Comparison of ENCODE assay signal across 24 cellular contexts in the genomic region with DNA sequence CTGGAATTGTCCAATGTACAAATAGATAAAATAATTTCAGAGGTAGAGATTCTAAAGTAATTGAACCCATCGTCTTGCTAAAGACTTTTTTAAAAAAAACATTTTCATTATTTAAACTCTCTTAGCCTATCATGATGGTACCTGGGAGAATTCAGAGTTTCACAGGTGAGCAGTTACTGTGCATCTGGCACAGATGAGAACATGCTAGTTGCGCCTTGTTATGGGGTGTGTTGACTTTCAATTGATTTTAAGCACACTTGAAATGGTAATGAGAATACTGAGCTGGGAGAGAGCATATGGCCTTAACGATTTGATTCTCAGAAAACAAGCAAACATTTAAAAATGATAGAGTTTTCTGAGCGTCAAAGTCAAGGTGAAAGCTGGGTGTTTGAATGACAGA.
DNase-seq lines count a peak whose midpoint lies in the region; ATAC-seq and TF ChIP-seq lines count a peak whose summit lies in the region.
"Had no signal": no experiment of that assay in that cellular context is flagged by ENCODE, and none has a peak within 500 bp of the region (broad histone marks: within the 10 kb centered on the region; RNA-seq: fewer than 3 reads in every experiment).

No MANE protein-coding gene starts in this region.

- ATAC-seq in left ventricle myocardium superior (no peak), right lobe of liver (no peak)
- ATAC-seq: CD8-positive, alpha-beta T cell; naive thymus-derived CD8-positive, alpha-beta T cell; Panc1; stimulated activated naive CD8-positive, alpha-beta T cell treated with anti-CD3 and anti-CD28 coated beads, Interleukin-15, Interleukin-2, amounts not matched to agents 100 U/mL and 50 U/mL, for 24 hours; WTC11 had no signal

- no peaks in the 10 kb centered on the region for H3K9me3 ChIP-seq in right lobe of liver
- H3K9me3 ChIP-seq: testis had no signal

- no peaks in the 10 kb centered on the region for H3K4me1 ChIP-seq in right lobe of liver

- TF ChIP-seq POLR2A in right lobe of liver (IDR thresholded peaks at IDR 0.05): no peak

- H3K4me3 ChIP-seq in right lobe of liver: no peak overlapping the region
- H3K4me3 ChIP-seq: testis had no signal

- 46% methylated on average over 4 of the region's 4 CpGs for WGBS in right lobe of liver (ENCODE audit: insufficient coverage, low coverage, low lambda C conversion rate, missing lambda C conversion rate)

- no peak overlapping the region for H3K27ac ChIP-seq in right lobe of liver
- H3K27ac ChIP-seq: brain microvascular endothelial cell, testis had no signal

- no peaks in the 10 kb centered on the region for H3K36me3 ChIP-seq in right lobe of liver
- H3K36me3 ChIP-seq: brain microvascular endothelial cell had no signal

- intact Hi-C loops in left ventricle myocardium superior (cut with micrococcal nuclease): no loop called here
- intact Hi-C loops in right lobe of liver (cut with DNase I): no loop called here

- DNase-seq in NCI-H510A treated with DMSO at 0.1 percent for 48 hours (lab: John Stamatoyannopoulos, UW) (peak; percentile 84), NCI-H510A (lab: John Stamatoyannopoulos, UW) (no peak), NCI-H2107 treated with DMSO at 0.1 percent for 48 hours (lab: John Stamatoyannopoulos, UW; ENCODE audit: unreplicated experiment) (peak; percentile 94), NCI-H774 (lab: John Stamatoyannopoulos, UW) (peak; percentile 17), left ventricle myocardium superior (no peak), right lobe of liver (no peak), AG08395 (ENCODE audit: low spot score) (no peak), DMS114 treated with DMSO at 0.1 percent for 48 hours (lab: John Stamatoyannopoulos, UW; ENCODE audit: unreplicated experiment) (no peak)
- DNase-seq: activated CD4-positive, alpha-beta T cell treated with anti-CD3 and anti-CD28 coated beads, Interleukin-2, amount 50 U/mL, for 1 hour; activated naive CD4-positive, alpha-beta T cell treated with anti-CD3 and anti-CD28 coated beads for 36 hours; AML-193; brain microvascular endothelial cell; CD8-positive, alpha-beta T cell; DMS 273 treated with DMSO at 0.1 percent for 48 hours; GF-D8; H7; Kasumi-1; naive thymus-derived CD8-positive, alpha-beta T cell; occipital lobe; SIG-M5; stimulated activated naive CD8-positive, alpha-beta T cell treated with anti-CD3 and anti-CD28 coated beads, Interleukin-15, Interleukin-2, amounts not matched to agents 100 U/mL and 50 U/mL, for 24 hours; testis had no signal

- TF ChIP-seq CTCF in right lobe of liver (IDR thresholded peaks at IDR 0.05): no peak

- no peaks in the 10 kb centered on the region for H3K27me3 ChIP-seq in right lobe of liver
- H3K27me3 ChIP-seq: brain microvascular endothelial cell, testis had no signal

Comparison
In these comparisons a context has a peak if more than half of its experiments do, and no peak if none do; other contexts are left out.
1. DNase-seq: peak in NCI-H510A treated with DMSO at 0.1 percent for 48 hours (single experiment), NCI-H2107 treated with DMSO at 0.1 percent for 48 hours (single experiment) and NCI-H774 (single experiment); none in NCI-H510A (single experiment), left ventricle myocardium superior (single experiment), right lobe of liver (0 of 3), AG08395 (single experiment) and DMS114 treated with DMSO at 0.1 percent for 48 hours (single experiment).